ENCODE assay signal across 18 cellular contexts in the genomic region with DNA sequence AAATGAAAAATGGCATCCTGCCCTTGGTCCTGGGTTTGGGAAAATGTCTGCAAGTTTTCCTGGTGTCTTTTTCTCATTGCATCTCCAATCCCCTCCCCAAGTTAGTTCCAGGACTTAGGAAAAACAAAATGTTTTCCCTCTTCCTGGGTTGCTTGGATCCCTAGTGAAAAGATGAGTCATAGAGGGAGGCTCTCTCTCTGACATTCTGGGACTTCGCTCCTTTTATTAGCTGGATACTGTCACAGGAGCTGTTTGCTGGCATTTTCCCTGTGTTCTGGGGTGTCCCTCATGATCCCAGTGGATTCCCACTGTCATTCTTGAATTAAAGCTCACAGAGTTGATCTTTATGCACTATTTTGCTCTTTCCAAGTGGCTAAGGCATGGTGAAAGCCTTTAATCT.
DNase-seq lines count a peak whose midpoint lies in the region; ATAC-seq, FAIRE-seq and TF ChIP-seq lines count a peak whose summit lies in the region.
"Had no signal": no experiment of that assay in that cellular context is flagged by ENCODE, and none has a peak within 500 bp of the region (broad histone marks: within the 10 kb centered on the region; RNA-seq: fewer than 3 reads in every experiment).

No MANE protein-coding gene starts in this region.

- H3K27me3 ChIP-seq in hepatocyte (no peaks in the 10 kb centered on the region), small intestine (ENCODE audit: control insufficient read depth in 2 of 2, insufficient read depth in 2 of 2, low read length in 2 of 2) (no peaks in the 10 kb centered on the region), upper lobe of left lung (no peaks in the 10 kb centered on the region)

- FAIRE-seq in small intestine (lab: Jason Lieb, UNC), result no peak
- FAIRE-seq: A549, D721Med had no signal

- H3K4me1 ChIP-seq in hepatocyte (ENCODE audit: insufficient read depth) (no peaks in the 10 kb centered on the region), small intestine (ENCODE audit: control insufficient read depth in 2 of 2, insufficient read depth in 1 of 2, low read depth in 1 of 2, low read length in 1 of 2) (peaks cover 0 to 4% of the 10 kb centered on the region in 2 donors), upper lobe of left lung (no peaks in the 10 kb centered on the region)
- H3K4me1 ChIP-seq: A549, Caco-2, HAP-1 had no signal

- H3K36me3 ChIP-seq in hepatocyte (replicated peaks; ENCODE audit: insufficient read depth, low read depth), result no peaks in the 10 kb centered on the region
- H3K36me3 ChIP-seq in small intestine (ENCODE audit: control insufficient read depth in 2 of 2, insufficient read depth in 2 of 2, low read length in 2 of 2), result no peaks in the 10 kb centered on the region
- no peaks in the 10 kb centered on the region for H3K36me3 ChIP-seq in upper lobe of left lung
- H3K36me3 ChIP-seq: HAP-1 had no signal

- no peak for ATAC-seq in upper lobe of left lung (ENCODE audit: low FRiP score in 2 of 2)
- ATAC-seq: A549 had no signal

- no peak overlapping the region for H3K4me2 ChIP-seq in hepatocyte
- H3K4me2 ChIP-seq: A549 had no signal

- no peaks in the 10 kb centered on the region for H3K79me2 ChIP-seq in hepatocyte

- TF ChIP-seq POLR2A in upper lobe of left lung (IDR thresholded peaks at IDR 0.05), result no peak

- H3K4me3 ChIP-seq in hepatocyte, result no peak overlapping the region
- no peak overlapping the region for H3K4me3 ChIP-seq in small intestine (ENCODE audit: low read depth in 1 of 2, low read length in 2 of 2)
- no peak overlapping the region for H3K4me3 ChIP-seq in upper lobe of left lung
- H3K4me3 ChIP-seq: A549, HAP-1 had no signal

- no peak for TF ChIP-seq EP300 in upper lobe of left lung (IDR thresholded peaks at IDR 0.05)

- no peak overlapping the region for H2AFZ ChIP-seq in hepatocyte

- TF ChIP-seq CTCF in hepatocyte (IDR thresholded peaks at IDR 0.05; ENCODE audit: poor library complexity), result no peak
- no peak for TF ChIP-seq CTCF in upper lobe of left lung (IDR thresholded peaks at IDR 0.05)

- no peak overlapping the region for H3K27ac ChIP-seq in hepatocyte
- H3K27ac ChIP-seq in small intestine (ENCODE audit: low read depth in 1 of 2, low read length in 1 of 2), result no peak overlapping the region
- H3K27ac ChIP-seq in upper lobe of left lung, result no peak overlapping the region
- H3K27ac ChIP-seq: 22Rv1, A549, C4-2B had no signal

- H3K9me2 ChIP-seq in hepatocyte (replicated peaks; ENCODE audit: insufficient read depth), result no peaks in the 10 kb centered on the region

- peak; percentile 4 for DNase-seq in DMS53 (lab: John Stamatoyannopoulos, UW)
- no peak for DNase-seq in DMS53 treated with DMSO at 0.1 percent for 48 hours (lab: John Stamatoyannopoulos, UW; ENCODE audit: unreplicated experiment)
- peak; percentile 32 for DNase-seq in hepatocyte (ENCODE audit: low spot score)
- peak; percentile 59 for DNase-seq in small intestine
- no peak for DNase-seq in upper lobe of left lung
- no peak for DNase-seq in activated T-cell treated with anti-CD3 and anti-CD28 coated beads for 4 hours
- DNase-seq in mucosa of gallbladder (ENCODE audit: low spot score), result no peak
- DNase-seq: AML-193; Caco-2; CD4-positive, alpha-beta T cell; DMS79 treated with DMSO at 0.1 percent for 48 hours; GF-D8; KG1 had no signal

- H3K9me3 ChIP-seq in hepatocyte (ENCODE audit: low read depth) (no peaks in the 10 kb centered on the region), small intestine (ENCODE audit: control insufficient read depth, low read depth) (no peaks in the 10 kb centered on the region), upper lobe of left lung (no peaks in the 10 kb centered on the region)
- H3K9me3 ChIP-seq: A549, HAP-1 had no signal

- H4K20me1 ChIP-seq in hepatocyte (ENCODE audit: insufficient read depth, poor library complexity, severe bottlenecking), result no peaks in the 10 kb centered on the region

- WGBS in hepatocyte (ENCODE audit: low lambda C conversion rate, missing lambda C conversion rate), result 61% methylated on average over 1 of the region's 1 CpG
- 46 to 70% (median 63%) methylated on average over 1 of the region's 1 CpG for WGBS in small intestine, 3 donors
- WGBS in upper lobe of left lung, 2 donors, result 81 to 84% methylated on average over 1 of the region's 1 CpG

Comparison
In these comparisons a context has a peak if more than half of its experiments do, and no peak if none do; other contexts are left out.
1. DNase-seq: peak in DMS53 (single experiment), hepatocyte (single experiment) and small intestine (single experiment); none in DMS53 treated with DMSO at 0.1 percent for 48 hours (single experiment), upper lobe of left lung (0 of 2), activated T-cell treated with anti-CD3 and anti-CD28 coated beads for 4 hours (single experiment) and mucosa of gallbladder (single experiment).